Comparison of ENCODE assay signal across 22 cellular contexts in the genomic region with DNA sequence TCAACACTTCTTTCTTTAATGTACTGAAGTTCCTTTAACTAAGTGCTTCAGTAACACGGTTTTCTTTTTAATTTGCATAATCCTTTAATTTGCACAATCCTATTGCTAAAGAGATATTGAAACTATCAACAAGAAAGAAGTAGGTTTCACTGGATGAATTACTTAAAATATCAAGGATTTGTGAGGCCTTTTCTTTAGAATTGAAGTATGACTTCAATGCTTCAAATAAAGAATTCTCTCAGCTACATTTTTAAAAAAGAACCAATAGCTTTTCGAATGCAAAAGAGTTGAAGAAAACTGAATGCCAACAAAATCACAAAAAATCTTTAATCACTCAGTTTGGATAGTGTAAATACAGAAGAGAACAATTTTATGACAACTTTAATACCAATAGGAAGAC. TPM values are rescaled to one million over a fixed set of nuclear protein-coding genes. Genes with fewer than 3 reads are reported as not detected.
"Had no signal": no experiment of that assay in that cellular context is flagged by ENCODE, and none has a peak within 500 bp of the region (broad histone marks: within the 10 kb centered on the region; RNA-seq: fewer than 3 reads in every experiment).

No MANE protein-coding gene starts in this region.

- H3K79me2 ChIP-seq: hepatocyte, parathyroid adenoma had no signal

- H3K9ac ChIP-seq: parathyroid adenoma had no signal

- H3K27me3 ChIP-seq: right lobe of liver, stomach had no signal

- H3K27ac Mint-ChIP-seq: natural killer cell treated with Interleukin-12 subunit alpha and Interleukin-12 subunit beta and Interleukin-15 and Interleukin-18, amount 100 ng/mL, for 72 hours had no signal

- H3K9me3 ChIP-seq: prostate gland, right lobe of liver, stomach, thoracic aorta, transverse colon had no signal

- H3K36me3 ChIP-seq: prostate gland, right lobe of liver, stomach, thoracic aorta, transverse colon had no signal

- H2AFZ ChIP-seq: hepatocyte, parathyroid adenoma had no signal

- H3K4me2 ChIP-seq: hepatocyte had no signal

- H3K4me3 Mint-ChIP-seq: natural killer cell treated with Interleukin-12 subunit alpha and Interleukin-12 subunit beta and Interleukin-15 and Interleukin-18, amount 100 ng/mL, for 72 hours had no signal

- H3K36me3 Mint-ChIP-seq: natural killer cell treated with Interleukin-12 subunit alpha and Interleukin-12 subunit beta and Interleukin-15 and Interleukin-18, amount 100 ng/mL, for 72 hours had no signal

- DNase-seq: effector CD8-positive, alpha-beta T cell; foreskin melanocyte; head of caudate nucleus; left colon; left ventricle myocardium superior; mesenchymal stem cell; midbrain; right lobe of liver; stimulated activated naive CD4-positive, alpha-beta T cell; stomach; substantia nigra; transverse colon had no signal

- H3K4me1 ChIP-seq: parathyroid adenoma, prostate gland, right lobe of liver, stomach, transverse colon had no signal

- H3K4me3 ChIP-seq: coronary artery, hepatocyte, lung, prostate gland, right lobe of liver, stomach, thoracic aorta, transverse colon had no signal

- H3K27ac ChIP-seq: coronary artery, hepatocyte, parathyroid adenoma, prostate gland, right lobe of liver, stomach, thoracic aorta, transverse colon had no signal

- H3K9me3 Mint-ChIP-seq: natural killer cell treated with Interleukin-12 subunit alpha and Interleukin-12 subunit beta and Interleukin-15 and Interleukin-18, amount 100 ng/mL, for 72 hours had no signal

RNA-seq across cellular contexts. Expression of a gene that starts 29.4 kb away (rescaled TPM):
- total RNA-seq: dermis microvascular lymphatic vessel endothelial cell, renal cortical epithelial cell, right lobe of liver, skeletal muscle tissue, thoracic aorta had no signal
